31 cellular contexts compared by ENCODE assay signal in genomic region chr14:57400556-57401494, GRCh38.
"Had no signal": no experiment of that assay in that cellular context is flagged by ENCODE, and none has a peak within 500 bp of the region (broad histone marks: within the 10 kb centered on the region; RNA-seq: fewer than 3 reads in every experiment).

No MANE protein-coding gene starts in this region.

- ATAC-seq: activated CD4-positive, CD25-positive, alpha-beta regulatory T cell treated with anti-CD3 and anti-CD28 coated beads, Interleukin-2, amount 50 U/mL, for 24 hours; stimulated activated memory B cell treated with anti-CD40 and anti-IgM and Interleukin-4, amounts not matched to agents 10 μg/mL and 1 μg/mL and 100 μg/mL, for 72 hours; stimulated activated naive CD8-positive, alpha-beta T cell treated with anti-CD3 and anti-CD28 coated beads, Interleukin-15, amount 100 ng/mL, for 72 hours; upper lobe of right lung had no signal

- H3K27me3 ChIP-seq: esophagus squamous epithelium, thyroid gland, upper lobe of right lung had no signal

- H3K27me3 Mint-ChIP-seq: activated naive CD4-positive, alpha-beta T cell treated with anti-CD3 and anti-CD28 coated beads, Interleukin-2, amount 10 ng/mL, durations not matched to agents 7 days and 5 days; activated naive CD8-positive, alpha-beta T cell treated with anti-CD3 and anti-CD28 coated beads, Interleukin-2, amount 10 ng/mL, durations not matched to agents 7 days and 5 days; stimulated activated memory B cell treated with anti-CD40 and anti-IgM and Interleukin-4, amounts not matched to agents 10 μg/mL and 1 μg/mL and 100 μg/mL, for 72 hours; stimulated activated naive CD8-positive, alpha-beta T cell treated with anti-CD3 and anti-CD28 coated beads, Interleukin-15, amount 100 ng/mL, for 72 hours had no signal

- H3K4me2 ChIP-seq: smooth muscle cell had no signal

- H3K4me1 Mint-ChIP-seq: nephron had no signal

- H3K27ac Mint-ChIP-seq: activated naive CD4-positive, alpha-beta T cell treated with anti-CD3 and anti-CD28 coated beads, Interleukin-2, amount 10 ng/mL, durations not matched to agents 7 days and 5 days; activated naive CD8-positive, alpha-beta T cell treated with anti-CD3 and anti-CD28 coated beads, Interleukin-2, amount 10 ng/mL, durations not matched to agents 7 days and 5 days; nephron; stimulated activated memory B cell treated with anti-CD40 and anti-IgM and Interleukin-4, amounts not matched to agents 10 μg/mL and 1 μg/mL and 100 μg/mL, for 72 hours; T-helper 1 cell treated with Interleukin-12 subunit alpha and Interleukin-12 subunit beta and Interleukin-4 antibody, amounts not matched to agents 30 μg/mL and 1 μg/mL, for 36 hours had no signal

- FAIRE-seq: frontal cortex had no signal

- H3K9me3 Mint-ChIP-seq: activated naive CD4-positive, alpha-beta T cell treated with anti-CD3 and anti-CD28 coated beads, Interleukin-2, amount 10 ng/mL, durations not matched to agents 7 days and 5 days; activated naive CD8-positive, alpha-beta T cell treated with anti-CD3 and anti-CD28 coated beads, Interleukin-2, amount 10 ng/mL, durations not matched to agents 7 days and 5 days; activated T-helper 1 cell treated with anti-CD3 and anti-CD28 coated beads, Interleukin-12 subunit alpha, Interleukin-12 subunit beta, Interleukin-2, Interleukin-4 antibody, amounts not matched to agents 30 ng/mL and 10 ng/mL and 1 ng/mL, durations not matched to agents 14 hours and 24 hours and 36 hours; nephron; stimulated activated memory B cell treated with anti-CD40 and anti-IgM and Interleukin-4, amounts not matched to agents 10 μg/mL and 1 μg/mL and 100 μg/mL, for 72 hours; stimulated activated naive CD8-positive, alpha-beta T cell treated with anti-CD3 and anti-CD28 coated beads, Interleukin-15, amount 100 ng/mL, for 72 hours; T-helper 1 cell treated with Interleukin-12 subunit alpha and Interleukin-12 subunit beta and Interleukin-4 antibody, amounts not matched to agents 30 μg/mL and 1 μg/mL, for 36 hours had no signal

- DNase-seq: activated CD4-positive, alpha-beta T cell treated with anti-CD3 and anti-CD28 coated beads for 48 hours; activated CD4-positive, alpha-beta T cell treated with anti-CD3 and anti-CD28 coated beads, Interleukin-2, amount 50 U/mL, for 48 hours; activated CD8-positive, alpha-beta memory T cell treated with anti-CD3 and anti-CD28 coated beads for 24 hours; activated gamma-delta T cell; activated naive CD4-positive, alpha-beta T cell treated with anti-CD3 and anti-CD28 coated beads, Interleukin-2, amount 10 ng/mL, durations not matched to agents 7 days and 5 days; activated naive CD8-positive, alpha-beta T cell treated with anti-CD3 and anti-CD28 coated beads, Interleukin-2, amount 10 ng/mL, durations not matched to agents 7 days and 5 days; amniotic stem cell; central memory CD4-positive, alpha-beta T cell; dermis blood vessel endothelial cell; effector CD4-positive, alpha-beta T cell; esophagus squamous epithelium; glutamatergic neuron; islet precursor cell; left ventricle myocardium inferior; retina; stimulated activated CD4-positive, alpha-beta T cell treated with anti-CD3 and anti-CD28 coated beads, Interleukin-1b, Interleukin-23, amount 100 ng/mL, for 48 hours; stimulated activated CD4-positive, alpha-beta T cell treated with anti-CD3 and anti-CD28 coated beads, Interleukin-4, amount 100 ng/mL, for 4 hours; stimulated activated CD8-positive, alpha-beta memory T cell treated with anti-CD3 and anti-CD28 coated beads, Interleukin-4, amount 100 ng/mL, for 48 hours; stimulated activated naive CD8-positive, alpha-beta T cell treated with anti-CD3 and anti-CD28 coated beads, Interleukin-15, amount 100 ng/mL, for 72 hours; T1000; thyroid gland; upper lobe of right lung; WERI-Rb-1 had no signal

- H3K27ac ChIP-seq: epithelial cell of prostate, esophagus squamous epithelium, left ventricle myocardium inferior, upper lobe of right lung, WERI-Rb-1 had no signal

- H3K4me3 Mint-ChIP-seq: activated naive CD4-positive, alpha-beta T cell treated with anti-CD3 and anti-CD28 coated beads, Interleukin-2, amount 10 ng/mL, durations not matched to agents 7 days and 5 days; activated naive CD8-positive, alpha-beta T cell treated with anti-CD3 and anti-CD28 coated beads, Interleukin-2, amount 10 ng/mL, durations not matched to agents 7 days and 5 days; activated T-helper 1 cell treated with anti-CD3 and anti-CD28 coated beads, Interleukin-12 subunit alpha, Interleukin-12 subunit beta, Interleukin-2, Interleukin-4 antibody, amounts not matched to agents 30 ng/mL and 10 ng/mL and 1 ng/mL, durations not matched to agents 14 hours and 24 hours and 36 hours; nephron; stimulated activated memory B cell treated with anti-CD40 and anti-IgM and Interleukin-4, amounts not matched to agents 10 μg/mL and 1 μg/mL and 100 μg/mL, for 72 hours; stimulated activated naive CD8-positive, alpha-beta T cell treated with anti-CD3 and anti-CD28 coated beads, Interleukin-15, amount 100 ng/mL, for 72 hours; T-helper 1 cell treated with Interleukin-12 subunit alpha and Interleukin-12 subunit beta and Interleukin-4 antibody, amounts not matched to agents 30 μg/mL and 1 μg/mL, for 36 hours had no signal

- H3K4me3 ChIP-seq: esophagus squamous epithelium, left ventricle myocardium inferior, smooth muscle cell, thyroid gland, upper lobe of right lung had no signal

- H3K9me3 ChIP-seq: esophagus squamous epithelium, left ventricle myocardium inferior, thyroid gland, upper lobe of right lung had no signal
